8 cellular contexts compared by ENCODE assay signal in the genomic region with DNA sequence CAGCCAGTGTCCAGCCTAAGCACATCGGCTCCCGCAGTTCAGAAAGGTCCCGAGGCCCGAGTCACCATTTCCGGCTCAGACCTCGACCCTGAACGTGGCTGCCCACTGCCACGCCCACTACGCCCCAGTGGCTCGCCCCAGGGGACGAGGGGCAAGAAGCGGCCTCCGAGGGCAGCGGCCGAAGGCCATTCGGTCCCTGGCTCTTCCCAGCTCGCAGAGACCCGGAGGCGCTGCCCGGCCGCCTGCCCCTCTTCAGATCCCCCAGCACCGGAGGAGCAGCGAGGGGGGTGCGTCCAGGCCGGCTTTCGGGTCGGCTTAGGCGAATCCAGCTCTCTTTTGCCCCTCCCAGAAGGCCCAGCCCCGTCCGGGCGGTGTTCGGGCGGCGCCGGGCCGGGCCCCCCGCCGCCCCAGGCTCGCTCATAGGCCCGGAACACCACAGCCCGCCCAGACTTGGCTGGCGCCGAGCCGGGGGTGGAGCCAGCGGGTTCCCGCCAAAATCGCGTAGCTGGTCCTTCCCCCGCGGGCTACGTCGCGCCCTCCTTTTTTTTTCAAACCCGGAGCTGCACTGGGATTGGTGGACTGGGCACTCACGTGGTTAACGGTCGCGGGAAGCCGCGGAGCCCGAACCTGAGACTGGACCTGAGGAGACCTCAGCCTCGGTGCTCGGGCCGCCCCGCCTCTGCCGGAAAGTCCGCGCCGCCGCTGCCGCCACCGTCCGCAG. TPM values are rescaled to one million over a fixed set of nuclear protein-coding genes. Genes with fewer than 3 reads are reported as not detected.
DNase-seq lines count a peak whose midpoint lies in the region; ATAC-seq, FAIRE-seq and TF ChIP-seq lines count a peak whose summit lies in the region.

Gene WEE1 (plus strand): TSS at position 617 of the 721 bp plus-strand sequence. CDS start 264 bp downstream, outside the sequence.

- H3K36me3 ChIP-seq in cardiac muscle cell, result peaks cover 4% of the 10 kb centered on the region
- H3K36me3 ChIP-seq in parathyroid adenoma (ENCODE audit: control insufficient read depth, insufficient read depth, low read length), result no peaks in the 10 kb centered on the region
- H3K36me3 ChIP-seq in tibial artery, result no peaks in the 10 kb centered on the region

- no peak for TF ChIP-seq CTCF in cardiac muscle cell (IDR thresholded peaks at IDR 0.05; ENCODE audit: low read depth, low read length)
- no peak for TF ChIP-seq CTCF in parathyroid adenoma (IDR thresholded peaks at IDR 0.05)
- TF ChIP-seq CTCF in tibial artery (IDR thresholded peaks at IDR 0.05), result no peak

- peak within 1 kb of the TSS; percentile 94 for H3K4me3 Mint-ChIP-seq in activated naive CD8-positive, alpha-beta T cell treated with anti-CD3 and anti-CD28 coated beads, Interleukin-2, amount 50 U/mL, for 24 hours

- intact Hi-C loops in tibial artery (cut with DNase I; ENCODE audit: low total_unique reads), result no loop called here

- H3K27me3 ChIP-seq in cardiac muscle cell (no peaks in the 10 kb centered on the region), parathyroid adenoma (ENCODE audit: control insufficient read depth, insufficient read depth, low read length) (no peaks in the 10 kb centered on the region), tibial artery (no peaks in the 10 kb centered on the region)

- TF ChIP-seq POLR2A in GM12892 (IDR thresholded peaks at IDR 0.05; ENCODE audit: low read depth, low read length), result peak; percentile 60; the same call in 1 of the 2 replicates

- H3K4me1 ChIP-seq in cardiac muscle cell (ENCODE audit: low read depth) (peaks cover 20% of the 10 kb centered on the region), parathyroid adenoma (peaks cover 14% of the 10 kb centered on the region), tibial artery (peaks cover 0 to 34% (median 18%) of the 10 kb centered on the region in 4 donors)

- H3K4me3 ChIP-seq in cardiac muscle cell (peak within 1 kb of the TSS; percentile 53), parathyroid adenoma (ENCODE audit: low read depth, low read length) (peak within 1 kb of the TSS; percentile 77), tibial artery (peak within 1 kb of the TSS; percentile 81 to 89)

- no peaks in the 10 kb centered on the region for H3K9me3 Mint-ChIP-seq in activated naive CD8-positive, alpha-beta T cell treated with anti-CD3 and anti-CD28 coated beads, Interleukin-2, amount 50 U/mL, for 24 hours

- no peaks in the 10 kb centered on the region for H3K79me2 ChIP-seq in parathyroid adenoma

- DNase-seq in GM12892 (ENCODE audit: insufficient read length) (peak; percentile 93), NCI-H1436 (lab: John Stamatoyannopoulos, UW) (peak; percentile 97), SW480 (ENCODE audit: low spot score) (peak; percentile 97), cardiac muscle cell (ENCODE audit: low read depth in 1 of 2, low spot score in 1 of 2) (peak; percentile 97 to 99), tibial artery (peak; percentile 97 to 99)
- peak; percentile 99 for DNase-seq in activated naive CD8-positive, alpha-beta T cell treated with anti-CD3 and anti-CD28 coated beads, Interleukin-2, amount 50 U/mL, for 24 hours

- peak within 1 kb of the TSS; percentile 81 for H3K4me2 ChIP-seq in parathyroid adenoma (ENCODE audit: low read length)

- peak; percentile 80 for ATAC-seq in HG02840 (IDR thresholded peaks at IDR 0.05; ENCODE audit: low FRiP score, unreplicated experiment)
- peak; percentile 98 for ATAC-seq in activated naive CD8-positive, alpha-beta T cell treated with anti-CD3 and anti-CD28 coated beads, Interleukin-2, amount 50 U/mL, for 24 hours

- H3K27ac ChIP-seq in cardiac muscle cell (peak within 1 kb of the TSS; percentile 98), parathyroid adenoma (peak within 1 kb of the TSS; percentile 98), tibial artery (peak within 1 kb of the TSS; percentile 96 to 98)

- H3K36me3 Mint-ChIP-seq in activated naive CD8-positive, alpha-beta T cell treated with anti-CD3 and anti-CD28 coated beads, Interleukin-2, amount 50 U/mL, for 24 hours (ENCODE audit: low read depth), result peaks cover 37% of the 10 kb centered on the region

- peak within 1 kb of the TSS; percentile 97 for H2AFZ ChIP-seq in parathyroid adenoma

- peak within 1 kb of the TSS; percentile 81 for H3K27ac Mint-ChIP-seq in activated naive CD8-positive, alpha-beta T cell treated with anti-CD3 and anti-CD28 coated beads, Interleukin-2, amount 50 U/mL, for 24 hours

- no peaks in the 10 kb centered on the region for H3K9me3 ChIP-seq in cardiac muscle cell (ENCODE audit: low read depth)
- H3K9me3 ChIP-seq in parathyroid adenoma (ENCODE audit: control insufficient read depth, low read length), result no peaks in the 10 kb centered on the region
- H3K9me3 ChIP-seq in tibial artery, result no peaks in the 10 kb centered on the region

- peak; percentile 95 for FAIRE-seq in GM12892 (lab: Jason Lieb, UNC)

- peaks cover 42% of the 10 kb centered on the region for H3K4me1 Mint-ChIP-seq in activated naive CD8-positive, alpha-beta T cell treated with anti-CD3 and anti-CD28 coated beads, Interleukin-2, amount 50 U/mL, for 24 hours

- H3K27me3 Mint-ChIP-seq in activated naive CD8-positive, alpha-beta T cell treated with anti-CD3 and anti-CD28 coated beads, Interleukin-2, amount 50 U/mL, for 24 hours, result no peaks in the 10 kb centered on the region

- peak within 1 kb of the TSS; percentile 93 for H3K9ac ChIP-seq in parathyroid adenoma

RNA-seq across cellular contexts. Expression of gene WEE1, which starts in this region (rescaled TPM):
- polyA plus RNA-seq in GM12892 (2012; ENCODE audit: missing spikeins), result 38.4 TPM
- total RNA-seq in cardiac muscle cell, result 63.8 and 95.9 TPM in 2 replicates
- 92.5 and 118 TPM in 2 replicates for polyA plus RNA-seq in cardiac muscle cell

Comparison
In these comparisons a context has a peak if more than half of its experiments do, and no peak if none do; other contexts are left out.
1. Peak in every context shown above with its lines: DNase-seq, ATAC-seq, H3K4me3 ChIP-seq and H3K27ac ChIP-seq.